8 cellular contexts compared by ENCODE assay signal in genomic region chr18:22915337-22915736, GRCh38.
"Had no signal": no experiment of that assay in that cellular context is flagged by ENCODE, and none has a peak within 500 bp of the region (broad histone marks: within the 10 kb centered on the region; RNA-seq: fewer than 3 reads in every experiment).

No MANE protein-coding gene starts in this region.

- H3K27me3 ChIP-seq: thyroid gland, uterus had no signal

- DNase-seq: activated CD4-positive, alpha-beta T cell treated with anti-CD3 and anti-CD28 coated beads for 4 hours; activated naive CD4-positive, alpha-beta T cell treated with anti-CD3 and anti-CD28 coated beads for 36 hours; central memory CD4-positive, alpha-beta T cell; effector memory CD4-positive, alpha-beta T cell; midbrain; thyroid gland; uterus had no signal

- H3K27ac ChIP-seq: coronary artery, thyroid gland, uterus had no signal

- H3K9me3 ChIP-seq: thyroid gland, uterus had no signal

- H3K4me1 ChIP-seq: uterus had no signal

- H3K4me3 ChIP-seq: coronary artery, uterus had no signal

- H3K36me3 ChIP-seq: thyroid gland had no signal
